In the genomic region with DNA sequence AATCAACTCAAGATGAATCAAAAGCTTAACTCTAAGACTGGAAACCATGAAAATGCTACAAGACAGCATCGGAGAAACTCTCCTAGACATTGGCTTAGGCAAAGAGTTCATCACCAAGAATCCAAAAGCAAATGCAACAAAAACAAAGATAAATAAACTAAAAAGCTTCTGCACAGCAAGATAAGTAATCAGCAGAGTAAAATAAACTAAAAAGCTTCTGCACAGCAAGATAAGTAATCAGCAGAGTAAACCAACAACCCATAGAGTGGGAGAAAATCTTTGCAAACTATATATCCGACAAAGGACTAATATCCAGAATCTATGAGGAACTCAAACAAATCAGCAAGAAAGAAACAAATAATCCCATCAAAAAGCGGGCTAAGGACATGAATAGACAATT, we compare ENCODE assay signal across 1 cellular context.
TF ChIP-seq lines count a peak whose summit lies in the region.
"Not testable (repeated sequence)": the region's sequence is repeated elsewhere in the genome, so short reads cannot be mapped to it uniquely, and the experiment has no call there.

No MANE protein-coding gene starts in this region.

TF ChIP-seq in K562, 482 proteins besides CTCF, POLR2A, EP300 and RAD21 (continued from another document and continues in another):
- 0 out of 2 replicates have a peak, but pooled peaks have one; percentile 61 for TF ChIP-seq THRB (CRISPR knock-in tag; conservative IDR thresholded peaks at IDR 0.05)
- TF ChIP-seq ZNF445 (CRISPR knock-in tag; IDR thresholded peaks at IDR 0.05; ENCODE audit: low read depth), result peak; percentile 55; the same call in 1 of the 2 replicates
- peak; percentile 84; the same call in 1 of the 2 replicates for TF ChIP-seq ZNF449 (CRISPR knock-in tag; IDR thresholded peaks at IDR 0.05)
- TF ChIP-seq, protein P1, sequence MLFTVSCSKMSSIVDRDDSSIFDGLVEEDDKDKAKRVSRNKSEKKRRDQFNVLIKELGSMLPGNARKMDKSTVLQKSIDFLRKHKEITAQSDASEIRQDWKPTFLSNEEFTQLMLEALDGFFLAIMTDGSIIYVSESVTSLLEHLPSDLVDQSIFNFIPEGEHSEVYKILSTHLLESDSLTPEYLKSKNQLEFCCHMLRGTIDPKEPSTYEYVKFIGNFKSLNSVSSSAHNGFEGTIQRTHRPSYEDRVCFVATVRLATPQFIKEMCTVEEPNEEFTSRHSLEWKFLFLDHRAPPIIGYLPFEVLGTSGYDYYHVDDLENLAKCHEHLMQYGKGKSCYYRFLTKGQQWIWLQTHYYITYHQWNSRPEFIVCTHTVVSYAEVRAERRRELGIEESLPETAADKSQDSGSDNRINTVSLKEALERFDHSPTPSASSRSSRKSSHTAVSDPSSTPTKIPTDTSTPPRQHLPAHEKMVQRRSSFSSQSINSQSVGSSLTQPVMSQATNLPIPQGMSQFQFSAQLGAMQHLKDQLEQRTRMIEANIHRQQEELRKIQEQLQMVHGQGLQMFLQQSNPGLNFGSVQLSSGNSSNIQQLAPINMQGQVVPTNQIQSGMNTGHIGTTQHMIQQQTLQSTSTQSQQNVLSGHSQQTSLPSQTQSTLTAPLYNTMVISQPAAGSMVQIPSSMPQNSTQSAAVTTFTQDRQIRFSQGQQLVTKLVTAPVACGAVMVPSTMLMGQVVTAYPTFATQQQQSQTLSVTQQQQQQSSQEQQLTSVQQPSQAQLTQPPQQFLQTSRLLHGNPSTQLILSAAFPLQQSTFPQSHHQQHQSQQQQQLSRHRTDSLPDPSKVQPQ (CRISPR knock-in tag; IDR thresholded peaks at IDR 0.05; ENCODE audit: borderline replicate concordance), result peak; percentile 61; the same call in 1 of the 2 replicates
- TF ChIP-seq ZNF589 (CRISPR knock-in tag; IDR thresholded peaks at IDR 0.05; ENCODE audit: low read depth), result peak; percentile 86
- peak; percentile 66; the same call in 1 of the 2 replicates for TF ChIP-seq HEY1 (CRISPR knock-in tag; IDR thresholded peaks at IDR 0.05; ENCODE audit: borderline replicate concordance)
- TF ChIP-seq CTBP1 (IDR thresholded peaks at IDR 0.05; ENCODE audit: borderline replicate concordance), result peak; percentile 65; the same call in 1 of the 2 replicates
- TF ChIP-seq KLF6 (CRISPR knock-in tag; IDR thresholded peaks at IDR 0.05; ENCODE audit: borderline replicate concordance), result peak; percentile 72; the same call in 1 of the 2 replicates
- peak; percentile 97 for TF ChIP-seq TEAD4 (IDR thresholded peaks at IDR 0.05; ENCODE audit: low read length)
- not testable (repeated sequence) for TF ChIP-seq TEAD4 (CRISPR knock-in tag; IDR thresholded peaks at IDR 0.05; ENCODE audit: borderline replicate concordance); NR4A1 (CRISPR knock-in tag; IDR thresholded peaks at IDR 0.05)
- peak; percentile 81 for TF ChIP-seq FOSL1 (tag; conservative IDR thresholded peaks at IDR 0.05)
- peak; percentile 100 for TF ChIP-seq SMARCE1 (IDR thresholded peaks at IDR 0.05)
- TF ChIP-seq, protein P2, sequence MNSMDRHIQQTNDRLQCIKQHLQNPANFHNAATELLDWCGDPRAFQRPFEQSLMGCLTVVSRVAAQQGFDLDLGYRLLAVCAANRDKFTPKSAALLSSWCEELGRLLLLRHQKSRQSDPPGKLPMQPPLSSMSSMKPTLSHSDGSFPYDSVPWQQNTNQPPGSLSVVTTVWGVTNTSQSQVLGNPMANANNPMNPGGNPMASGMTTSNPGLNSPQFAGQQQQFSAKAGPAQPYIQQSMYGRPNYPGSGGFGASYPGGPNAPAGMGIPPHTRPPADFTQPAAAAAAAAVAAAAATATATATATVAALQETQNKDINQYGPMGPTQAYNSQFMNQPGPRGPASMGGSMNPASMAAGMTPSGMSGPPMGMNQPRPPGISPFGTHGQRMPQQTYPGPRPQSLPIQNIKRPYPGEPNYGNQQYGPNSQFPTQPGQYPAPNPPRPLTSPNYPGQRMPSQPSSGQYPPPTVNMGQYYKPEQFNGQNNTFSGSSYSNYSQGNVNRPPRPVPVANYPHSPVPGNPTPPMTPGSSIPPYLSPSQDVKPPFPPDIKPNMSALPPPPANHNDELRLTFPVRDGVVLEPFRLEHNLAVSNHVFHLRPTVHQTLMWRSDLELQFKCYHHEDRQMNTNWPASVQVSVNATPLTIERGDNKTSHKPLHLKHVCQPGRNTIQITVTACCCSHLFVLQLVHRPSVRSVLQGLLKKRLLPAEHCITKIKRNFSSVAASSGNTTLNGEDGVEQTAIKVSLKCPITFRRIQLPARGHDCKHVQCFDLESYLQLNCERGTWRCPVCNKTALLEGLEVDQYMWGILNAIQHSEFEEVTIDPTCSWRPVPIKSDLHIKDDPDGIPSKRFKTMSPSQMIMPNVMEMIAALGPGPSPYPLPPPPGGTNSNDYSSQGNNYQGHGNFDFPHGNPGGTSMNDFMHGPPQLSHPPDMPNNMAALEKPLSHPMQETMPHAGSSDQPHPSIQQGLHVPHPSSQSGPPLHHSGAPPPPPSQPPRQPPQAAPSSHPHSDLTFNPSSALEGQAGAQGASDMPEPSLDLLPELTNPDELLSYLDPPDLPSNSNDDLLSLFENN (IDR thresholded peaks at IDR 0.05; ENCODE audit: low read depth in 2 of 2, low read length in 2 of 2), result peak in 1 of 2 experiments; percentile 86; a peak in 2 of 4 replicates
- peak in 1 of 2 experiments; percentile 29; a peak in 1 of 4 replicates for TF ChIP-seq NONO (IDR thresholded peaks at IDR 0.05; ENCODE audit: low read depth in 2 of 2, low read length in 1 of 2)
- TF ChIP-seq CXXC5 (CRISPR knock-in tag; IDR thresholded peaks at IDR 0.05), result peak; percentile 50
- 0 out of 2 replicates have a peak, but pooled peaks have one; percentile 49 for TF ChIP-seq NR4A1 (tag; IDR thresholded peaks at IDR 0.05)
- TF ChIP-seq TCF3 (CRISPR knock-in tag; IDR thresholded peaks at IDR 0.05), result peak; percentile 95
- TF ChIP-seq ZNF316 (IDR thresholded peaks at IDR 0.05), result peak; percentile 34; the same call in 1 of the 2 replicates
- TF ChIP-seq, protein P3, sequence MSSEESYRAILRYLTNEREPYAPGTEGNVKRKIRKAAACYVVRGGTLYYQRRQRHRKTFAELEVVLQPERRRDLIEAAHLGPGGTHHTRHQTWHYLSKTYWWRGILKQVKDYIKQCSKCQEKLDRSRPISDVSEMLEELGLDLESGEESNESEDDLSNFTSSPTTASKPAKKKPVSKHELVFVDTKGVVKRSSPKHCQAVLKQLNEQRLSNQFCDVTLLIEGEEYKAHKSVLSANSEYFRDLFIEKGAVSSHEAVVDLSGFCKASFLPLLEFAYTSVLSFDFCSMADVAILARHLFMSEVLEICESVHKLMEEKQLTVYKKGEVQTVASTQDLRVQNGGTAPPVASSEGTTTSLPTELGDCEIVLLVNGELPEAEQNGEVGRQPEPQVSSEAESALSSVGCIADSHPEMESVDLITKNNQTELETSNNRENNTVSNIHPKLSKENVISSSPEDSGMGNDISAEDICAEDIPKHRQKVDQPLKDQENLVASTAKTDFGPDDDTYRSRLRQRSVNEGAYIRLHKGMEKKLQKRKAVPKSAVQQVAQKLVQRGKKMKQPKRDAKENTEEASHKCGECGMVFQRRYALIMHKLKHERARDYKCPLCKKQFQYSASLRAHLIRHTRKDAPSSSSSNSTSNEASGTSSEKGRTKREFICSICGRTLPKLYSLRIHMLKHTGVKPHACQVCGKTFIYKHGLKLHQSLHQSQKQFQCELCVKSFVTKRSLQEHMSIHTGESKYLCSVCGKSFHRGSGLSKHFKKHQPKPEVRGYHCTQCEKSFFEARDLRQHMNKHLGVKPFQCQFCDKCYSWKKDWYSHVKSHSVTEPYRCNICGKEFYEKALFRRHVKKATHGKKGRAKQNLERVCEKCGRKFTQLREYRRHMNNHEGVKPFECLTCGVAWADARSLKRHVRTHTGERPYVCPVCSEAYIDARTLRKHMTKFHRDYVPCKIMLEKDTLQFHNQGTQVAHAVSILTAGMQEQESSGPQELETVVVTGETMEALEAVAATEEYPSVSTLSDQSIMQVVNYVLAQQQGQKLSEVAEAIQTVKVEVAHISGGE (CRISPR knock-in tag; IDR thresholded peaks at IDR 0.05), result peak in 1 of 3 experiments; percentile 79; a peak in 2 of 6 replicates
- peak; percentile 66 for TF ChIP-seq E2F8 (IDR thresholded peaks at IDR 0.05; ENCODE audit: low read depth, partially characterized antibody)
- TF ChIP-seq MEF2D (tag; conservative IDR thresholded peaks at IDR 0.05; ENCODE audit: low read depth), result peak; percentile 76; the same call in 1 of the 2 replicates
- TF ChIP-seq ZNF239 (CRISPR knock-in tag; IDR thresholded peaks at IDR 0.05), result peak; percentile 81
- TF ChIP-seq TEAD1 (CRISPR knock-in tag; IDR thresholded peaks at IDR 0.05), result peak in 1 of 2 experiments; percentile 87; a peak in 2 of 4 replicates
- TF ChIP-seq ZNF766 (CRISPR knock-in tag; conservative IDR thresholded peaks at IDR 0.05), result peak; percentile 94
- peak; percentile 40; the same call in 1 of the 2 replicates for TF ChIP-seq EGR1 (conservative IDR thresholded peaks at IDR 0.05)
- TF ChIP-seq NFATC3 (IDR thresholded peaks at IDR 0.05), result 0 out of 2 replicates have a peak, but pooled peaks have one; percentile 61
- TF ChIP-seq ZNF41 (CRISPR knock-in tag; conservative IDR thresholded peaks at IDR 0.05), result 0 out of 2 replicates have a peak, but pooled peaks have one; percentile 42
- TF ChIP-seq SMARCC2 (IDR thresholded peaks at IDR 0.05; ENCODE audit: low read depth), result peak; percentile 99
- TF ChIP-seq TRIM28 (IDR thresholded peaks at IDR 0.05), result peak; percentile 41; the same call in 1 of the 2 replicates
- peak; percentile 100 for TF ChIP-seq ARID1B (IDR thresholded peaks at IDR 0.05)
- peak; percentile 95 for TF ChIP-seq KLF16 (IDR thresholded peaks at IDR 0.05)
- TF ChIP-seq, protein P4, sequence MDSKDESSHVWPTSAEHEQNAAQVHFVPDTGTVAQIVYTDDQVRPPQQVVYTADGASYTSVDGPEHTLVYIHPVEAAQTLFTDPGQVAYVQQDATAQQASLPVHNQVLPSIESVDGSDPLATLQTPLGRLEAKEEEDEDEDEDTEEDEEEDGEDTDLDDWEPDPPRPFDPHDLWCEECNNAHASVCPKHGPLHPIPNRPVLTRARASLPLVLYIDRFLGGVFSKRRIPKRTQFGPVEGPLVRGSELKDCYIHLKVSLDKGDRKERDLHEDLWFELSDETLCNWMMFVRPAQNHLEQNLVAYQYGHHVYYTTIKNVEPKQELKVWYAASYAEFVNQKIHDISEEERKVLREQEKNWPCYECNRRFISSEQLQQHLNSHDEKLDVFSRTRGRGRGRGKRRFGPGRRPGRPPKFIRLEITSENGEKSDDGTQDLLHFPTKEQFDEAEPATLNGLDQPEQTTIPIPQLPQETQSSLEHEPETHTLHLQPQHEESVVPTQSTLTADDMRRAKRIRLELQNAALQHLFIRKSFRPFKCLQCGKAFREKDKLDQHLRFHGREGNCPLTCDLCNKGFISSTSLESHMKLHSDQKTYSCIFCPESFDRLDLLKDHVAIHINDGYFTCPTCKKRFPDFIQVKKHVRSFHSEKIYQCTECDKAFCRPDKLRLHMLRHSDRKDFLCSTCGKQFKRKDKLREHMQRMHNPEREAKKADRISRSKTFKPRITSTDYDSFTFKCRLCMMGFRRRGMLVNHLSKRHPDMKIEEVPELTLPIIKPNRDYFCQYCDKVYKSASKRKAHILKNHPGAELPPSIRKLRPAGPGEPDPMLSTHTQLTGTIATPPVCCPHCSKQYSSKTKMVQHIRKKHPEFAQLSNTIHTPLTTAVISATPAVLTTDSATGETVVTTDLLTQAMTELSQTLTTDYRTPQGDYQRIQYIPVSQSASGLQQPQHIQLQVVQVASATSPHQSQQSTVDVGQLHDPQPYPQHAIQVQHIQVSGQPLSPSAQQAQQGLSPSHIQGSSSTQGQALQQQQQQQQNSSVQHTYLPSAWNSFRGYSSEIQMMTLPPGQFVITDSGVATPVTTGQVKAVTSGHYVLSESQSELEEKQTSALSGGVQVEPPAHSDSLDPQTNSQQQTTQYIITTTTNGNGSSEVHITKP (IDR thresholded peaks at IDR 0.05; ENCODE audit: partially characterized antibody), result peak; percentile 61
- TF ChIP-seq CC2D1A (IDR thresholded peaks at IDR 0.05), result peak; percentile 98
- peak; percentile 95 for TF ChIP-seq PHB2 (IDR thresholded peaks at IDR 0.05; ENCODE audit: low read depth)
- TF ChIP-seq BCL6 (CRISPR knock-in tag; IDR thresholded peaks at IDR 0.05), result peak; percentile 66; the same call in 1 of the 2 replicates
